In genomic region chr2:100104718-100105677, GRCh38 we compare ENCODE assay signal across 8 cellular contexts. TPM values are rescaled to one million over a fixed set of nuclear protein-coding genes. Genes with fewer than 3 reads are reported as not detected.
A peak's percentile ranks its signal among the peaks of the same experiment; 100 is the strongest.
DNase-seq lines count a peak whose midpoint lies in the region; ATAC-seq and TF ChIP-seq lines count a peak whose summit lies in the region.

No MANE protein-coding gene starts in this region.

- peak overlapping the region; percentile 83 for H3K23ac ChIP-seq in IMR-90 (ENCODE audit: low read depth, low read length)

- peak overlapping the region; percentile 41 for H4K91ac ChIP-seq in IMR-90 (ENCODE audit: insufficient read depth, low read depth, low read length)

- POLR2A ChIA-PET in IMR-90 (lab: Charles Lee; ENCODE audit: unreplicated experiment): no interaction called here

- H3K9ac ChIP-seq in IMR-90 (ENCODE audit: low read depth, low read length): peak overlapping the region; percentile 84

- H3K18ac ChIP-seq in IMR-90 (ENCODE audit: low read depth, low read length): peak overlapping the region; percentile 52

- H4K8ac ChIP-seq in IMR-90 (ENCODE audit: low read depth in 2 of 2, low read length in 2 of 2): peak overlapping the region; percentile 55 to 64

- H3K36me3 ChIP-seq in IMR-90 (ENCODE audit: control insufficient read depth, insufficient read depth, low read length) (no peaks in the 10 kb centered on the region), gastrocnemius medialis (no peaks in the 10 kb centered on the region)

- ATAC-seq in IMR-90 (ENCODE audit: low read depth) (peak; percentile 78), gastrocnemius medialis (peak in 1 of 2 donors; percentile 25), HG02798 (IDR thresholded peaks at IDR 0.05; ENCODE audit: poor library complexity, unreplicated experiment) (no peak)

- H3K36me3 Mint-ChIP-seq in activated naive CD8-positive, alpha-beta T cell: no peaks in the 10 kb centered on the region

- no peaks in the 10 kb centered on the region for H3K9me3 Mint-ChIP-seq in activated naive CD8-positive, alpha-beta T cell (ENCODE audit: low read depth)

- no peak for TF ChIP-seq RAD21 in IMR-90 (IDR thresholded peaks at IDR 0.05; ENCODE audit: low read length)

- WGBS in IMR-90 (ENCODE audit: extremely low coverage in 2 of 2, insufficient read length in 1 of 2), 2 experiments: 1% methylated on average over 24 of the region's 119 CpGs; no CpG with 5 or more reads in 1 of the 2 experiments

- H3K4me3 ChIP-seq in IMR-90 (ENCODE audit: insufficient read depth, low read depth, low read length) (peak overlapping the region; percentile 46), gastrocnemius medialis (peak overlapping the region; percentile 44 to 64 (median 55))

- peak; percentile 25 for DNase-seq in COR-L47 (lab: John Stamatoyannopoulos, UW)
- DNase-seq in IMR-90: peak; percentile 11
- peak; percentile 36 for DNase-seq in hepatic stellate cell (ENCODE audit: low spot score)
- no peak for DNase-seq in gastrocnemius medialis
- DNase-seq in inferior parietal cortex (ENCODE audit: extremely low spot score): no peak
- DNase-seq in GOT3 (lab: John Stamatoyannopoulos, UW): no peak

- intact Hi-C loops in IMR-90 (cut with micrococcal nuclease): loop anchor here (5.0 kb wide), 2 partner anchors 93 to 127 kb away; no protein-coding TSS in a partner anchor
- intact Hi-C loops in gastrocnemius medialis (cut with DNase I; ENCODE audit: low total_unique reads): no loop called here

- no peak overlapping the region for H3K27ac Mint-ChIP-seq in activated naive CD8-positive, alpha-beta T cell

- peak overlapping the region; percentile 87 for H2AFZ ChIP-seq in IMR-90 (replicated peaks; ENCODE audit: low read length, poor library complexity)

- H2AK5ac ChIP-seq in IMR-90 (ENCODE audit: low read depth, low read length): peak overlapping the region; percentile 7; the same call in 1 of the 2 replicates

- H3K4me2 ChIP-seq in IMR-90 (ENCODE audit: low read depth, low read length): peak overlapping the region; percentile 91

- dilution Hi-C loops in IMR-90 (cut with HindIII; ENCODE audit: low sequenced_read_pairs, unreplicated experiment): no loop called here

- peaks cover 3% of the 10 kb centered on the region; the same call in 1 of the 2 replicates for H3K9me1 ChIP-seq in IMR-90 (ENCODE audit: insufficient read depth, low read length)

- H2BK15ac ChIP-seq in IMR-90 (ENCODE audit: low read depth, low read length): peak overlapping the region; percentile 78; the same call in 1 of the 3 replicates

- H3K27ac ChIP-seq in IMR-90 (ENCODE audit: insufficient read depth, low read length) (peak overlapping the region; percentile 73), gastrocnemius medialis (no peak overlapping the region)

- TF ChIP-seq CTCF in IMR-90 (conservative IDR thresholded peaks at IDR 0.05; ENCODE audit: low read depth, low read length) (no peak), gastrocnemius medialis (IDR thresholded peaks at IDR 0.05 in 4 of 5, conservative IDR thresholded peaks at IDR 0.05 in 1 of 5) (no peak)

- H3K79me1 ChIP-seq in IMR-90 (ENCODE audit: low read depth in 1 of 2, low read length in 2 of 2): peaks cover 0 to 10% of the 10 kb centered on the region in 2 experiments; a peak in 1 of 4 replicates

- H3K4me1 ChIP-seq in IMR-90 (ENCODE audit: control insufficient read depth, insufficient read depth, low read length): peaks cover 14% of the 10 kb centered on the region
- H3K4me1 ChIP-seq in gastrocnemius medialis: no peaks in the 10 kb centered on the region

- H3K4ac ChIP-seq in IMR-90 (ENCODE audit: low read depth, low read length): peak overlapping the region; percentile 79

- in situ Hi-C loops in IMR-90 (cut with MboI; ENCODE audit: low sequenced_read_pairs) (no loop called here), gastrocnemius medialis (cut with MboI; ENCODE audit: low sequenced_read_pairs in 4 of 4) (no loop called here)

- peak overlapping the region; percentile 39 for H4K5ac ChIP-seq in IMR-90 (ENCODE audit: low read depth, low read length)

- no peaks in the 10 kb centered on the region for H3K27me3 ChIP-seq in IMR-90 (ENCODE audit: control insufficient read depth, insufficient read depth, low read length)
- H3K27me3 ChIP-seq in gastrocnemius medialis: peaks cover 14 to 30% (median 26%) of the 10 kb centered on the region in 3 donors

- H2BK20ac ChIP-seq in IMR-90 (ENCODE audit: low read depth, low read length): peak overlapping the region; percentile 69; the same call in 1 of the 2 replicates

- H4K20me1 ChIP-seq in IMR-90 (ENCODE audit: insufficient read depth, low read length): no peaks in the 10 kb centered on the region

- H3K27me3 Mint-ChIP-seq in activated naive CD8-positive, alpha-beta T cell: peaks cover 18% of the 10 kb centered on the region

- peak overlapping the region; percentile 70; the same call in 1 of the 2 replicates for H3K56ac ChIP-seq in IMR-90 (ENCODE audit: extremely low read depth, insufficient read depth, low read length)

- CTCF ChIA-PET in IMR-90 (lab: Yijun Ruan, JAX): interaction anchor here (0.6 to 2.0 kb wide), 2 partner anchors 12 to 398 kb away, joined by 4 to 7 read pairs; no protein-coding TSS in a partner anchor

- H3K14ac ChIP-seq in IMR-90 (replicated peaks; ENCODE audit: low read depth, low read length): peak overlapping the region; percentile 42

- peak overlapping the region; percentile 83 for H3K4me3 Mint-ChIP-seq in activated naive CD8-positive, alpha-beta T cell

- H3K4me1 Mint-ChIP-seq in activated naive CD8-positive, alpha-beta T cell (ENCODE audit: low read depth): no peaks in the 10 kb centered on the region

- peak overlapping the region; percentile 86 for H2BK120ac ChIP-seq in IMR-90 (ENCODE audit: low read depth, low read length)

- TF ChIP-seq POLR2A in IMR-90 (IDR thresholded peaks at IDR 0.05; ENCODE audit: low read depth, low read length) (no peak), gastrocnemius medialis (IDR thresholded peaks at IDR 0.05) (no peak)

- no TSS peak for BruUV-seq in IMR-90 (replicated peaks; lab: Mats Ljungman, UMichigan)

- H2AK9ac ChIP-seq in IMR-90 (replicated peaks; ENCODE audit: low read depth, low read length, poor library complexity): peak overlapping the region; percentile 77

- no peaks in the 10 kb centered on the region for H3K9me3 ChIP-seq in IMR-90 (ENCODE audit: control insufficient read depth, insufficient read depth, low read length)
- H3K9me3 ChIP-seq in gastrocnemius medialis: no peaks in the 10 kb centered on the region

- peak overlapping the region; percentile 51 for H2BK5ac ChIP-seq in IMR-90 (ENCODE audit: low read depth, low read length, poor library complexity, severe bottlenecking)

TF ChIP-seq in IMR-90, 13 proteins besides CTCF, POLR2A, EP300 and RAD21:
- TF ChIP-seq RCOR1 (IDR thresholded peaks at IDR 0.05; ENCODE audit: insufficient replicate concordance, low read length) (no peak), MAZ (IDR thresholded peaks at IDR 0.05; ENCODE audit: borderline replicate concordance, low read depth, low read length) (peak; percentile 13; the same call in 1 of the 2 replicates)

RNA-seq across cellular contexts. Expression of gene AFF3, which starts 37.4 kb away (rescaled TPM):
- 13.9 and 14.3 TPM in 2 replicates for total RNA-seq in IMR-90 (2012; rRNA removed)
- polyA plus RNA-seq in IMR-90 (2012; rRNA removed): 11.8 and 12.9 TPM in 2 replicates
- 6.9 and 9.7 TPM in 2 replicates for polyA plus RNA-seq in IMR-90 (2012; cell fraction: cytosol; rRNA removed)
- polyA plus RNA-seq in IMR-90 (2012; cell fraction: nucleus; rRNA removed; ENCODE audit: low replicate concordance): 19.3 and 34.3 TPM in 2 replicates
- total RNA-seq in gastrocnemius medialis: under 1 TPM; 0.22 to 0.55 (median 0.47) TPM

Comparison
In these comparisons a context has a peak if more than half of its experiments do, and no peak if none do; other contexts are left out.
1. DNase-seq: peak in COR-L47 (single experiment), IMR-90 (single experiment) and hepatic stellate cell (single experiment); none in gastrocnemius medialis (0 of 2), inferior parietal cortex (single experiment) and GOT3 (single experiment).